In genomic region chr10:59907918-59908807, GRCh38 we compare ENCODE assay signal across 1 cellular context.
A peak's percentile ranks its signal among the peaks of the same experiment; 100 is the strongest.
TF ChIP-seq lines count a peak whose summit lies in the region.

No MANE protein-coding gene starts in this region.

TF ChIP-seq in HEK293, 187 proteins besides CTCF, POLR2A, EP300 and RAD21 (continued from another document):
- TF ChIP-seq ZNF398 (tag by site-specific recombination; IDR thresholded peaks at IDR 0.05) (no peak), ZNF596 (tag by site-specific recombination; IDR thresholded peaks at IDR 0.05) (peak; percentile 86), ZNF2 (tag by site-specific recombination; IDR thresholded peaks at IDR 0.05) (0 out of 2 replicates have a peak, but pooled peaks have one; percentile 42), GFI1B (tag by site-specific recombination; IDR thresholded peaks at IDR 0.05) (0 out of 2 replicates have a peak, but pooled peaks have one; percentile 20), ZNF600 (tag by site-specific recombination; IDR thresholded peaks at IDR 0.05) (peak; percentile 88), ZNF112 (tag by site-specific recombination; IDR thresholded peaks at IDR 0.05) (no peak), ZBTB44 (tag by site-specific recombination; IDR thresholded peaks at IDR 0.05) (peak; percentile 53; the same call in 1 of the 2 replicates), ZNF629 (tag by site-specific recombination; IDR thresholded peaks at IDR 0.05) (peak; percentile 67; the same call in 1 of the 2 replicates), ZNF768 (tag by site-specific recombination; IDR thresholded peaks at IDR 0.05) (no peak), ZBTB21 (tag by site-specific recombination; IDR thresholded peaks at IDR 0.05) (peak; percentile 40), KLF1 (tag by site-specific recombination; IDR thresholded peaks at IDR 0.05) (no peak), MZF1 (tag by site-specific recombination; IDR thresholded peaks at IDR 0.05; ENCODE audit: borderline replicate concordance) (peak; percentile 32; the same call in 1 of the 2 replicates), ZNF221 (tag by site-specific recombination; IDR thresholded peaks at IDR 0.05; ENCODE audit: borderline replicate concordance) (no peak), SCRT1 (tag by site-specific recombination; IDR thresholded peaks at IDR 0.05; ENCODE audit: borderline replicate concordance) (0 out of 2 replicates have a peak, but pooled peaks have one; percentile 40), SCRT2 (tag by site-specific recombination; IDR thresholded peaks at IDR 0.05) (peak; percentile 74), YY1 (tag by site-specific recombination; IDR thresholded peaks at IDR 0.05) (no peak), ZNF692 (tag by site-specific recombination; IDR thresholded peaks at IDR 0.05) (peak; percentile 82), ZNF660 (tag by site-specific recombination; IDR thresholded peaks at IDR 0.05) (peak; percentile 50; the same call in 1 of the 2 replicates), GLIS1 (tag by site-specific recombination; IDR thresholded peaks at IDR 0.05) (peak; percentile 65), PATZ1 (tag by site-specific recombination; IDR thresholded peaks at IDR 0.05) (peak; percentile 37), ZFP3 (tag by site-specific recombination; IDR thresholded peaks at IDR 0.05; ENCODE audit: low read depth) (peak; percentile 66), ZNF501 (tag by site-specific recombination; IDR thresholded peaks at IDR 0.05) (0 out of 2 replicates have a peak, but pooled peaks have one; percentile 54), ZFP37 (tag by site-specific recombination; IDR thresholded peaks at IDR 0.05) (0 out of 2 replicates have a peak, but pooled peaks have one; percentile 20), SP2 (tag by site-specific recombination; IDR thresholded peaks at IDR 0.05) (peak; percentile 52), ZNF202 (tag by site-specific recombination; IDR thresholded peaks at IDR 0.05; ENCODE audit: borderline replicate concordance) (no peak), ZIC2 (tag by site-specific recombination; IDR thresholded peaks at IDR 0.05) (peak; percentile 27; the same call in 1 of the 2 replicates), KLF7 (tag by site-specific recombination; IDR thresholded peaks at IDR 0.05; ENCODE audit: borderline replicate concordance) (no peak), ZNF16 (tag by site-specific recombination; IDR thresholded peaks at IDR 0.05; ENCODE audit: low read depth) (peak; percentile 75), ZNF548 (tag by site-specific recombination; IDR thresholded peaks at IDR 0.05) (no peak), ZBTB11 (tag by site-specific recombination; conservative IDR thresholded peaks at IDR 0.05; ENCODE audit: low read depth) (no peak), ZNF747 (tag by site-specific recombination; IDR thresholded peaks at IDR 0.05) (no peak), ZBTB8A (tag by site-specific recombination; IDR thresholded peaks at IDR 0.05) (peak; percentile 45), ZNF24 (tag by site-specific recombination; IDR thresholded peaks at IDR 0.05) (0 out of 2 replicates have a peak, but pooled peaks have one; percentile 53), ZNF335 (tag by site-specific recombination; conservative IDR thresholded peaks at IDR 0.05) (peak; percentile 57), ZFP69B (tag by site-specific recombination; IDR thresholded peaks at IDR 0.05) (0 out of 2 replicates have a peak, but pooled peaks have one; percentile 45), TRIM28 (IDR thresholded peaks at IDR 0.05; ENCODE audit: borderline replicate concordance, low read length) (peak; percentile 69; the same call in 1 of the 2 replicates), ZNF837 (tag by site-specific recombination; IDR thresholded peaks at IDR 0.05) (no peak), ELK4 (IDR thresholded peaks at IDR 0.05; ENCODE audit: borderline replicate concordance, low read depth, low read length) (no peak), ZXDB (tag by site-specific recombination; IDR thresholded peaks at IDR 0.05) (peak; percentile 53)
